In genomic region chr14:31802838-31803237, GRCh38 we compare ENCODE assay signal across 9 cellular contexts.
"Had no signal": no experiment of that assay in that cellular context is flagged by ENCODE, and none has a peak within 500 bp of the region (broad histone marks: within the 10 kb centered on the region; RNA-seq: fewer than 3 reads in every experiment).

No MANE protein-coding gene starts in this region.

- FAIRE-seq: HTR-8/SVneo, K562 had no signal

- DNase-seq: GM23248, GOT3, H7, HFFc6, KG1 had no signal

- H3K27ac ChIP-seq: GM23248 had no signal

- H3K36me3 ChIP-seq: HAP-1 had no signal

- H3K9me3 ChIP-seq: HAP-1 had no signal

- ATAC-seq: HCT116, K562 had no signal

- H3K4me3 ChIP-seq: GM23248, HAP-1, K562 had no signal
